27 cellular contexts compared by ENCODE assay signal in genomic region chr9:13815001-13815400, GRCh38.
"Had no signal": no experiment of that assay in that cellular context is flagged by ENCODE, and none has a peak within 500 bp of the region (broad histone marks: within the 10 kb centered on the region; RNA-seq: fewer than 3 reads in every experiment).

No MANE protein-coding gene starts in this region.

- H3K4me3 Mint-ChIP-seq: naive B cell; naive thymus-derived CD8-positive, alpha-beta T cell; natural killer cell treated with Interleukin-12 subunit alpha and Interleukin-12 subunit beta and Interleukin-15 and Interleukin-18, amount 100 ng/mL, for 72 hours; nephron progenitor cell; neural progenitor cell; stimulated activated effector memory CD8-positive, alpha-beta T cell treated with anti-CD3 and anti-CD28 coated beads, Interleukin-12 subunit alpha, Interleukin-12 subunit beta, amount 100 ng/mL, for 72 hours; stimulated activated naive B cell treated with anti-CD40 and anti-IgM and Interleukin-4, amounts not matched to agents 10 μg/mL and 1 μg/mL and 100 μg/mL, for 72 hours; stimulated activated naive CD8-positive, alpha-beta T cell treated with anti-CD3 and anti-CD28 coated beads, Interleukin-15, Interleukin-2, amounts not matched to agents 100 ng/mL and 50 ng/mL, for 24 hours; type B pancreatic cell had no signal

- H3K4me1 Mint-ChIP-seq: naive B cell; naive thymus-derived CD8-positive, alpha-beta T cell; nephron progenitor cell; stimulated activated effector memory CD8-positive, alpha-beta T cell treated with anti-CD3 and anti-CD28 coated beads, Interleukin-12 subunit alpha, Interleukin-12 subunit beta, amount 100 ng/mL, for 72 hours; stimulated activated naive B cell treated with anti-CD40 and anti-IgM and Interleukin-4, amounts not matched to agents 10 μg/mL and 1 μg/mL and 100 μg/mL, for 72 hours had no signal

- H3K27ac ChIP-seq: neural progenitor cell, pancreas, prostate gland, right lobe of liver, sigmoid colon, stomach, thoracic aorta, tibial artery, transverse colon, upper lobe of right lung, uterus had no signal

- H3K27me3 Mint-ChIP-seq: naive B cell; natural killer cell treated with Interleukin-12 subunit alpha and Interleukin-12 subunit beta and Interleukin-15 and Interleukin-18, amount 100 ng/mL, for 72 hours; stimulated activated naive B cell treated with anti-CD40 and anti-IgM and Interleukin-4, amounts not matched to agents 10 μg/mL and 1 μg/mL and 100 μg/mL, for 72 hours; stimulated activated naive CD8-positive, alpha-beta T cell treated with anti-CD3 and anti-CD28 coated beads, Interleukin-15, Interleukin-2, amounts not matched to agents 100 ng/mL and 50 ng/mL, for 24 hours; type B pancreatic cell had no signal

- ATAC-seq: naive thymus-derived CD8-positive, alpha-beta T cell; natural killer cell treated with Interleukin-12 subunit alpha and Interleukin-12 subunit beta and Interleukin-15 and Interleukin-18, amount 100 ng/mL, for 72 hours; pancreas; right cardiac atrium; right lobe of liver; stimulated activated effector memory CD8-positive, alpha-beta T cell treated with anti-CD3 and anti-CD28 coated beads, Interleukin-12 subunit alpha, Interleukin-12 subunit beta, amount 100 ng/mL, for 72 hours; stimulated activated naive B cell treated with anti-CD40 and anti-IgM and Interleukin-4, amounts not matched to agents 10 μg/mL and 1 μg/mL and 100 μg/mL, for 72 hours; upper lobe of right lung had no signal

- H3K27ac Mint-ChIP-seq: naive B cell; natural killer cell treated with Interleukin-12 subunit alpha and Interleukin-12 subunit beta and Interleukin-15 and Interleukin-18, amount 100 ng/mL, for 72 hours; nephron progenitor cell; neural progenitor cell; stimulated activated effector memory CD8-positive, alpha-beta T cell treated with anti-CD3 and anti-CD28 coated beads, Interleukin-12 subunit alpha, Interleukin-12 subunit beta, amount 100 ng/mL, for 72 hours; stimulated activated naive B cell treated with anti-CD40 and anti-IgM and Interleukin-4, amounts not matched to agents 10 μg/mL and 1 μg/mL and 100 μg/mL, for 72 hours; stimulated activated naive CD8-positive, alpha-beta T cell treated with anti-CD3 and anti-CD28 coated beads, Interleukin-15, Interleukin-2, amounts not matched to agents 100 ng/mL and 50 ng/mL, for 24 hours; type B pancreatic cell had no signal

- H3K36me3 Mint-ChIP-seq: naive B cell; naive thymus-derived CD8-positive, alpha-beta T cell; natural killer cell treated with Interleukin-12 subunit alpha and Interleukin-12 subunit beta and Interleukin-15 and Interleukin-18, amount 100 ng/mL, for 72 hours; neural progenitor cell; stimulated activated effector memory CD8-positive, alpha-beta T cell treated with anti-CD3 and anti-CD28 coated beads, Interleukin-12 subunit alpha, Interleukin-12 subunit beta, amount 100 ng/mL, for 72 hours; stimulated activated naive B cell treated with anti-CD40 and anti-IgM and Interleukin-4, amounts not matched to agents 10 μg/mL and 1 μg/mL and 100 μg/mL, for 72 hours; type B pancreatic cell had no signal

- DNase-seq: naive B cell; naive thymus-derived CD8-positive, alpha-beta T cell; nephron progenitor cell; occipital lobe; pancreas; right cardiac atrium; right lobe of liver; sigmoid colon; small intestine; stimulated activated CD4-positive, alpha-beta T cell treated with anti-CD3 and anti-CD28 coated beads, Interleukin-15, amount 100 ng/mL, for 24 hours; stimulated activated CD4-positive, alpha-beta T cell treated with anti-CD3 and anti-CD28 coated beads, Interleukin-2, amount 100 ng/mL, for 24 hours; stimulated activated CD4-positive, alpha-beta T cell treated with anti-CD3 and anti-CD28 coated beads, Interleukin-2, amount 100 ng/mL, for 48 hours; stimulated activated CD4-positive, alpha-beta T cell treated with anti-CD3 and anti-CD28 coated beads, Interleukin-4, amount 100 ng/mL, for 24 hours; stimulated activated naive B cell treated with anti-CD40 and anti-IgM and Interleukin-4, amounts not matched to agents 10 μg/mL and 1 μg/mL and 100 μg/mL, for 72 hours; stimulated activated naive CD4-positive, alpha-beta T cell treated with Interleukin-2 at 50 U/mL for 16 hours; stomach; tibial artery; transverse colon; upper lobe of right lung; uterus had no signal
